18 cellular contexts compared by ENCODE assay signal in the genomic region with DNA sequence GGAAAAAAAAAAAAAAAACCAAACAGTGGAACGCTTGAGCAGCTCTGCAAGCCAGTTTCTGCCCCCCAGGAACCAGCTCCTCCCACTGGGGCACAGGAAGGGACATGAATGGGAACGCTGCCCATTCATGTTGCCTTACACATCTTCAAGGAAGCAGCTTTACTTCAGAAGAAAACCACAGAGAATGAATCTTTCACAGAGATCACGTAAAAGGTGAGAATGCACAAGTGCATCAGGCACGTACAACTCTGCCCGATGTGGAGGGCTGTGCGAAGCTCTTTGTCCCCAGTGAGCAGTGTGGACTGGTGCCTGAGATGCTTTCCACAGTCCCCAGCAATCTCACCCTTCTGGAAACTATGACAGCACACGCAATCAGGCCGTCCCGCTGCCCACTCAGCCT.
DNase-seq lines count a peak whose midpoint lies in the region; ATAC-seq and TF ChIP-seq lines count a peak whose summit lies in the region.
"Had no signal": no experiment of that assay in that cellular context is flagged by ENCODE, and none has a peak within 500 bp of the region (broad histone marks: within the 10 kb centered on the region; RNA-seq: fewer than 3 reads in every experiment).

No MANE protein-coding gene starts in this region.

- TF ChIP-seq CTCF in lower lobe of right lung (IDR thresholded peaks at IDR 0.05) (no peak), natural killer cell (IDR thresholded peaks at IDR 0.05) (no peak)

- no peaks in the 10 kb centered on the region for H3K27me3 Mint-ChIP-seq in natural killer cell (ENCODE audit: low read depth in 2 of 2)
- H3K27me3 Mint-ChIP-seq in CD8-positive, alpha-beta memory T cell = no peaks in the 10 kb centered on the region
- H3K27me3 Mint-ChIP-seq: brain had no signal

- no peak overlapping the region for H3K27ac ChIP-seq in lower lobe of right lung
- no peak overlapping the region for H3K27ac ChIP-seq in CD8-positive, alpha-beta memory T cell (ENCODE audit: low read depth, low read length)

- H3K36me3 Mint-ChIP-seq in natural killer cell = peaks cover 8% of the 10 kb centered on the region
- H3K36me3 Mint-ChIP-seq in CD8-positive, alpha-beta memory T cell = peaks cover 0 to 4% (median 0%) of the 10 kb centered on the region in 3 donors

- TF ChIP-seq RAD21 in Ishikawa (IDR thresholded peaks at IDR 0.05; ENCODE audit: low read depth) = no peak

- H3K27me3 ChIP-seq in lower lobe of right lung (ENCODE audit: low read depth) = no peaks in the 10 kb centered on the region
- H3K27me3 ChIP-seq in CD8-positive, alpha-beta memory T cell (ENCODE audit: insufficient read depth, low read length, poor library complexity, severe bottlenecking) = no peaks in the 10 kb centered on the region

- DNase-seq in EH (ENCODE audit: low read depth) (peak; percentile 10), astrocyte of the hippocampus (ENCODE audit: low read depth, low spot score) (peak; percentile 16), lower lobe of right lung (peak; percentile 8), natural killer cell (no peak)
- DNase-seq in CD8-positive, alpha-beta memory T cell = no peak
- DNase-seq: activated CD4-positive, alpha-beta T cell treated with anti-CD3 and anti-CD28 coated beads for 4 hours; activated gamma-delta T cell; C1 segment of cervical spinal cord; H7; left ventricle myocardium superior; NCI-H187; NCI-H446 treated with DMSO at 0.1 percent for 48 hours; SHP77 treated with DMSO at 0.1 percent for 48 hours; small intestine; trophoblast cell had no signal

- H3K9me3 Mint-ChIP-seq in natural killer cell = no peaks in the 10 kb centered on the region
- H3K9me3 Mint-ChIP-seq in CD8-positive, alpha-beta memory T cell = no peaks in the 10 kb centered on the region
- H3K9me3 Mint-ChIP-seq: brain had no signal

- H3K4me1 ChIP-seq in lower lobe of right lung = no peaks in the 10 kb centered on the region
- no peaks in the 10 kb centered on the region for H3K4me1 ChIP-seq in CD8-positive, alpha-beta memory T cell (ENCODE audit: insufficient read depth, low read length)

- H3K4me1 Mint-ChIP-seq in natural killer cell = no peaks in the 10 kb centered on the region
- H3K4me1 Mint-ChIP-seq in CD8-positive, alpha-beta memory T cell = no peaks in the 10 kb centered on the region
- H3K4me1 Mint-ChIP-seq: brain had no signal

- POLR2A ChIA-PET in CD8-positive, alpha-beta memory T cell (lab: Charles Lee) = no interaction called here

- H3K4me3 ChIP-seq in lower lobe of right lung = no peak overlapping the region
- no peak overlapping the region for H3K4me3 ChIP-seq in CD8-positive, alpha-beta memory T cell (ENCODE audit: low read length)

- intact Hi-C loops in lower lobe of right lung (cut with DNase I) (no loop called here), natural killer cell (cut with micrococcal nuclease) (no loop called here)

- H3K4me3 Mint-ChIP-seq in natural killer cell = no peak overlapping the region
- no peak overlapping the region for H3K4me3 Mint-ChIP-seq in CD8-positive, alpha-beta memory T cell
- H3K4me3 Mint-ChIP-seq: brain had no signal

- no peak overlapping the region for H3K27ac Mint-ChIP-seq in natural killer cell
- H3K27ac Mint-ChIP-seq in CD8-positive, alpha-beta memory T cell = peak overlapping the region in 3 of 8 donors; percentile 25 to 82 (median 37)

- H3K9me3 ChIP-seq in lower lobe of right lung = no peaks in the 10 kb centered on the region
- no peaks in the 10 kb centered on the region for H3K9me3 ChIP-seq in CD8-positive, alpha-beta memory T cell (ENCODE audit: low read length)

- no peak for ATAC-seq in lower lobe of right lung
- no peak for ATAC-seq in natural killer cell
- no peak for ATAC-seq in HG03095 (IDR thresholded peaks at IDR 0.05; ENCODE audit: unreplicated experiment)

- TF ChIP-seq EP300 in Ishikawa (IDR thresholded peaks at IDR 0.05; ENCODE audit: borderline replicate concordance) = no peak

- CTCF ChIA-PET in CD8-positive, alpha-beta memory T cell (lab: Charles Lee) = interaction anchor here (0.9 kb wide), 1 partner anchor 27 kb away, joined by 3 read pairs; no protein-coding TSS in a partner anchor

- H3K36me3 ChIP-seq in lower lobe of right lung = peaks cover 80% of the 10 kb centered on the region
- no peaks in the 10 kb centered on the region for H3K36me3 ChIP-seq in CD8-positive, alpha-beta memory T cell (ENCODE audit: insufficient read depth, low read length)

TF ChIP-seq in Ishikawa, 13 proteins besides CTCF, POLR2A, EP300 and RAD21:
- TF ChIP-seq FOXM1 (IDR thresholded peaks at IDR 0.05; ENCODE audit: borderline replicate concordance, low read depth) (no peak), NFIC (IDR thresholded peaks at IDR 0.05) (peak; percentile 48; the same call in 1 of the 2 replicates), TCF12 (IDR thresholded peaks at IDR 0.05; ENCODE audit: low read depth) (peak; percentile 25; the same call in 1 of the 2 replicates), YY1 (IDR thresholded peaks at IDR 0.05; ENCODE audit: low read depth) (no peak)

Comparison
In these comparisons a context has a peak if more than half of its experiments do, and no peak if none do; other contexts are left out.
1. DNase-seq: peak in EH (single experiment), astrocyte of the hippocampus (single experiment) and lower lobe of right lung (single experiment); none in natural killer cell (single experiment) and CD8-positive, alpha-beta memory T cell (0 of 5).